In genomic region chr16:1003551-1004347, GRCh38 we compare ENCODE assay signal across 9 cellular contexts. TPM values are rescaled to one million over a fixed set of nuclear protein-coding genes. Genes with fewer than 3 reads are reported as not detected.
DNase-seq lines count a peak whose midpoint lies in the region; ATAC-seq lines count a peak whose summit lies in the region.
"Had no signal": no experiment of that assay in that cellular context is flagged by ENCODE, and none has a peak within 500 bp of the region (broad histone marks: within the 10 kb centered on the region; RNA-seq: fewer than 3 reads in every experiment).

No MANE protein-coding gene starts in this region.

- peak overlapping the region; percentile 76 to 87 (median 80) for H3K4me3 Mint-ChIP-seq in CD8-positive, alpha-beta memory T cell

- peaks cover 38% of the 10 kb centered on the region for H3K4me1 ChIP-seq in CD8-positive, alpha-beta memory T cell (ENCODE audit: insufficient read depth, low read length)
- H3K4me1 ChIP-seq in SJCRH30 = peaks cover 37% of the 10 kb centered on the region

- H3K36me3 Mint-ChIP-seq in CD8-positive, alpha-beta memory T cell = no peaks in the 10 kb centered on the region

- no peaks in the 10 kb centered on the region for H3K9me3 Mint-ChIP-seq in CD8-positive, alpha-beta memory T cell

- H3K4me3 ChIP-seq in CD8-positive, alpha-beta memory T cell (ENCODE audit: low read length) = peak overlapping the region; percentile 29
- H3K4me3 ChIP-seq in SJCRH30 = no peak overlapping the region

- peak in 3 of 5 donors; percentile 26 to 59 (median 53) for DNase-seq in CD8-positive, alpha-beta memory T cell
- no peak for DNase-seq in SJCRH30
- DNase-seq in activated naive CD4-positive, alpha-beta T cell treated with Interleukin-2 at 50 U/mL for 16 hours = peak; percentile 64
- DNase-seq in renal cortical epithelial cell (ENCODE audit: low read depth) = peak; percentile 53
- no peak for DNase-seq in SIG-M5 treated with dmso at 0.1 percent for 504 hours (lab: John Stamatoyannopoulos, UW; ENCODE audit: unreplicated experiment)
- no peak for DNase-seq in NCI-H524 treated with DMSO at 0.1 percent for 48 hours (lab: John Stamatoyannopoulos, UW)
- DNase-seq: cortex of kidney had no signal

- H3K9me3 ChIP-seq in CD8-positive, alpha-beta memory T cell (ENCODE audit: low read length) = no peaks in the 10 kb centered on the region
- H3K9me3 ChIP-seq in SJCRH30 (replicated peaks) = no peaks in the 10 kb centered on the region

- no peaks in the 10 kb centered on the region for H3K36me3 ChIP-seq in CD8-positive, alpha-beta memory T cell (ENCODE audit: insufficient read depth, low read length)
- no peaks in the 10 kb centered on the region for H3K36me3 ChIP-seq in SJCRH30

- CTCF ChIA-PET in CD8-positive, alpha-beta memory T cell (lab: Charles Lee) = no interaction called here

- H3K27ac ChIP-seq in CD8-positive, alpha-beta memory T cell (ENCODE audit: low read depth, low read length) = no peak overlapping the region
- H3K27ac ChIP-seq in SJCRH30 = peak overlapping the region; percentile 62; the same call in 1 of the 2 replicates

- H3K27ac Mint-ChIP-seq in CD8-positive, alpha-beta memory T cell = peak overlapping the region; percentile 66 to 94 (median 86)

- POLR2A ChIA-PET in CD8-positive, alpha-beta memory T cell (lab: Charles Lee) = interaction anchor here (0.5 to 1.9 kb wide), 2 partner anchors 22 to 182 kb away, joined by 4 to 7 read pairs; partner anchors contain the start of gene SOX8

- H3K27me3 Mint-ChIP-seq in CD8-positive, alpha-beta memory T cell = peaks cover 4 to 5% of the 10 kb centered on the region in 2 donors

- ATAC-seq in GM18907 (IDR thresholded peaks at IDR 0.05; ENCODE audit: unreplicated experiment) (no peak), HG02852 (IDR thresholded peaks at IDR 0.05; ENCODE audit: unreplicated experiment) (no peak)

- H3K27me3 ChIP-seq in CD8-positive, alpha-beta memory T cell (ENCODE audit: insufficient read depth, low read length, poor library complexity, severe bottlenecking) = no peaks in the 10 kb centered on the region
- H3K27me3 ChIP-seq in SJCRH30 = no peaks in the 10 kb centered on the region

- peaks cover 15 to 44% (median 22%) of the 10 kb centered on the region in 3 donors for H3K4me1 Mint-ChIP-seq in CD8-positive, alpha-beta memory T cell

RNA-seq across cellular contexts. Expression of gene SOX8, which starts 22.2 kb away (rescaled TPM):
- under 1 TPM; 0.39 to 0.62 TPM for total RNA-seq in CD8-positive, alpha-beta memory T cell
- 0.39 TPM for polyA plus RNA-seq in CD8-positive, alpha-beta memory T cell
- 141 and 144 TPM in 2 replicates for total RNA-seq in SJCRH30 (2014; rRNA removed; shearing (Covaris generic))
- 0.20 TPM in 1 of 2 replicates, not detected in the other for total RNA-seq in renal cortical epithelial cell

RNA-seq across cellular contexts. Expression of gene LMF1, which starts 33.0 kb away (rescaled TPM):
- 10 to 100 TPM; 11.7 to 14.0 TPM for total RNA-seq in CD8-positive, alpha-beta memory T cell
- 15.8 TPM for polyA plus RNA-seq in CD8-positive, alpha-beta memory T cell
- 2.3 and 2.7 TPM in 2 replicates for total RNA-seq in SJCRH30 (2014; rRNA removed; shearing (Covaris generic))
- total RNA-seq in renal cortical epithelial cell = 12.7 and 27.6 TPM in 2 replicates

Comparison
In these comparisons a context has a peak if more than half of its experiments do, and no peak if none do; other contexts are left out.
1. DNase-seq: peak in CD8-positive, alpha-beta memory T cell (3 of 5), activated naive CD4-positive, alpha-beta T cell treated with Interleukin-2 at 50 U/mL for 16 hours (single experiment) and renal cortical epithelial cell (single experiment); none in SJCRH30 (0 of 2), SIG-M5 treated with dmso at 0.1 percent for 504 hours (single experiment) and NCI-H524 treated with DMSO at 0.1 percent for 48 hours (single experiment).
2. RNA of gene SOX8, which starts 22.2 kb away (total RNA-seq): 141 to 144 TPM in SJCRH30; 0.39 to 0.62 TPM in CD8-positive, alpha-beta memory T cell and 0.20 TPM in renal cortical epithelial cell; every median in the first group is over 10 times any median in the second.